Comparison of ENCODE assay signal across 8 cellular contexts in the genomic region with DNA sequence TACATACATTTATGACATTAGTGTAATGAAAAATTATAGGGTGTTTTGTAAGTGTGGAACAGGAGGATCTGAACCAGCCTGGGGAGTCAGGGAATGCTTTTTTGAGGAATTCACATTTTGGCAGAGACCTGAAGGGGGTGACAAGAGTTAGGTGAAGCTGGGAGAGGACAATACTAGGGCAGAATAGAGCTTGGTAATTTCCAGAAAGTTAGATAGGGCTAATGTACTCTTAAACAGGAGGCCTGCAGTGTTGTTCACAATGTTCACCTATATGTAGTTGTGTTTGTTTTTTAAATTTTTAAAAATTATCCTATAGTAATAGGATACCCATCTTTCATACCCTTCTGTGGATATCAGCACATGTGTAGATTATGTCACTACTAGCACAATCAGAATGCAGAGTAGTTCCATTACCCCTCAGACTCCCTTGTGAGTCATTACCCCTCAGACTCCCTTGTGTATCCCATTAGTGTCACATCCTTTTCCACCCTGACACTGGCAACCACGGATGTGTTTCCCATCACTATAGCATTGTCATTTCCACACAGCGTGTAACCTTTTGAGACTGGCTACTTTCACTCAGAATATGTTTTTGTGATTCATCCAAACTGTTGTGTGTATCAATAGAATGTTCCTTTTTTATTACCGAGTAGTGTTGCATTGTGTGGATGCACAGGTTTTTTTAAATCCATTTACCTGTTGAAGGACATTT. TPM values are rescaled to one million over a fixed set of nuclear protein-coding genes. Genes with fewer than 3 reads are reported as not detected.
DNase-seq lines count a peak whose midpoint lies in the region; ATAC-seq and TF ChIP-seq lines count a peak whose summit lies in the region.

No MANE protein-coding gene starts in this region.

- H3K4me2 ChIP-seq in SK-N-SH: peak overlapping the region; percentile 34; the same call in 1 of the 2 replicates

- 9% methylated on average over 3 of the region's 3 CpGs for whole genome bisulfite sequencing in SK-N-SH (ENCODE audit: low lambda C conversion rate)

- no peaks in the 10 kb centered on the region for H3K9me3 ChIP-seq in SK-N-SH
- H3K9me3 ChIP-seq in upper lobe of right lung: no peaks in the 10 kb centered on the region

- peaks cover 23% of the 10 kb centered on the region for H3K4me1 Mint-ChIP-seq in activated naive CD4-positive, alpha-beta T cell treated with anti-CD3 and anti-CD28 coated beads for 36 hours (ENCODE audit: low read depth)

- no peaks in the 10 kb centered on the region for H4K20me1 ChIP-seq in SK-N-SH (ENCODE audit: insufficient read depth)

- peak overlapping the region; percentile 10; the same call in 1 of the 2 replicates for H3K9ac ChIP-seq in SK-N-SH

- POLR2A ChIA-PET in SK-N-SH (lab: Yijun Ruan, JAX): no interaction called here

- no peak for TF ChIP-seq RAD21 in SK-N-SH (IDR thresholded peaks at IDR 0.05; ENCODE audit: low read length)

- H3K27ac ChIP-seq in SK-N-SH (ENCODE audit: low read depth in 2 of 2, low read length in 1 of 2) (peak overlapping the region in 1 of 2 experiments; percentile 91; a peak in 2 of 4 replicates), upper lobe of right lung (no peak overlapping the region)

- H3K4me1 ChIP-seq in SK-N-SH (ENCODE audit: control insufficient read depth in 1 of 2, insufficient read depth in 2 of 2, low read depth in 1 of 2, low read length in 1 of 2): peaks cover 7 to 30% of the 10 kb centered on the region in 2 experiments
- H3K4me1 ChIP-seq in upper lobe of right lung: no peaks in the 10 kb centered on the region

- TF ChIP-seq EP300 in SK-N-SH (IDR thresholded peaks at IDR 0.05; ENCODE audit: borderline replicate concordance in 1 of 2, low read depth in 1 of 2, low read length in 1 of 2): peak; percentile 36 to 74; a peak in 2 of 4 replicates

- H3K9me2 ChIP-seq in SK-N-SH: no peaks in the 10 kb centered on the region

- no peaks in the 10 kb centered on the region for H3K9me3 Mint-ChIP-seq in activated naive CD4-positive, alpha-beta T cell treated with anti-CD3 and anti-CD28 coated beads for 36 hours

- no peak overlapping the region for H3K27ac Mint-ChIP-seq in activated naive CD4-positive, alpha-beta T cell treated with anti-CD3 and anti-CD28 coated beads for 36 hours

- intact Hi-C loops in activated naive CD4-positive, alpha-beta T cell treated with anti-CD3 and anti-CD28 coated beads for 36 hours (cut with micrococcal nuclease): loop anchor here (1.0 to 5.0 kb wide), 7 partner anchors 43 to 1495 kb away; a partner anchor contains a TSS
- intact Hi-C loops in upper lobe of right lung (cut with DNase I) (no loop called here), Right ventricle myocardium inferior (cut with DNase I) (no loop called here)

- H3K4me3 ChIP-seq in SK-N-SH (ENCODE audit: low read depth in 2 of 2, low read length in 1 of 2): no peak overlapping the region
- H3K4me3 ChIP-seq in upper lobe of right lung: no peak overlapping the region

- no peak overlapping the region for H3K4me3 Mint-ChIP-seq in activated naive CD4-positive, alpha-beta T cell treated with anti-CD3 and anti-CD28 coated beads for 36 hours

- no peaks in the 10 kb centered on the region for H3K27me3 ChIP-seq in SK-N-SH (ENCODE audit: insufficient read depth)
- no peaks in the 10 kb centered on the region for H3K27me3 ChIP-seq in upper lobe of right lung

- CTCF ChIA-PET in activated naive CD4-positive, alpha-beta T cell treated with anti-CD3 and anti-CD28 coated beads for 36 hours (lab: Charles Lee): no interaction called here
- CTCF ChIA-PET in SK-N-SH (lab: Yijun Ruan, JAX): no interaction called here

- no peaks in the 10 kb centered on the region for H3K27me3 Mint-ChIP-seq in activated naive CD4-positive, alpha-beta T cell treated with anti-CD3 and anti-CD28 coated beads for 36 hours (ENCODE audit: low read depth)

- peaks cover 14% of the 10 kb centered on the region for H3F3A ChIP-seq in SK-N-SH (replicated peaks; ENCODE audit: insufficient read depth)

- ATAC-seq in upper lobe of right lung: peak; percentile 52
- ATAC-seq in GM18867 (IDR thresholded peaks at IDR 0.05; ENCODE audit: unreplicated experiment): no peak
- no peak for ATAC-seq in HG02623 (IDR thresholded peaks at IDR 0.05; ENCODE audit: unreplicated experiment)
- no peak for ATAC-seq in Right ventricle myocardium inferior

- H3K36me3 ChIP-seq in SK-N-SH (replicated peaks in 1 of 2; ENCODE audit: control insufficient read depth in 1 of 2, insufficient read depth in 2 of 2, low read length in 1 of 2): peaks cover 0 to 4% of the 10 kb centered on the region in 2 experiments
- no peaks in the 10 kb centered on the region for H3K36me3 ChIP-seq in upper lobe of right lung

- peak; percentile 77 for DNase-seq in activated naive CD4-positive, alpha-beta T cell treated with anti-CD3 and anti-CD28 coated beads for 36 hours
- DNase-seq in activated naive CD4-positive, alpha-beta T cell treated with Interleukin-2 at 50 U/mL for 16 hours: no peak
- DNase-seq in SK-N-SH (peak; percentile 23), glomerular endothelial cell (ENCODE audit: extremely low read depth, low read depth, low spot score) (peak; percentile 98), upper lobe of right lung (no peak), Right ventricle myocardium inferior (ENCODE audit: missing footprints) (no peak)

- no peak for TF ChIP-seq CTCF in SK-N-SH (IDR thresholded peaks at IDR 0.05)
- TF ChIP-seq CTCF in upper lobe of right lung (IDR thresholded peaks at IDR 0.05): no peak

- H3K36me3 Mint-ChIP-seq in activated naive CD4-positive, alpha-beta T cell treated with anti-CD3 and anti-CD28 coated beads for 36 hours (ENCODE audit: low read depth): peaks cover 5% of the 10 kb centered on the region

- no peak overlapping the region for H2AFZ ChIP-seq in SK-N-SH (ENCODE audit: low read depth)

- H3K79me2 ChIP-seq in SK-N-SH (ENCODE audit: insufficient read depth): no peaks in the 10 kb centered on the region; the same call in 1 of the 2 replicates

TF ChIP-seq in SK-N-SH, 30 proteins besides CTCF, POLR2A, EP300 and RAD21 (continues in another document):
- TF ChIP-seq POLR2AphosphoS5 (IDR thresholded peaks at IDR 0.05; ENCODE audit: low read depth, low read length) (peak; percentile 71; the same call in 1 of the 2 replicates), JUND (IDR thresholded peaks at IDR 0.05) (peak; percentile 95), EZH2phosphoT487 (IDR thresholded peaks at IDR 0.05; ENCODE audit: borderline replicate concordance, low read depth) (no peak), ELF1 (IDR thresholded peaks at IDR 0.05) (no peak), RCOR1 (IDR thresholded peaks at IDR 0.05; ENCODE audit: low read length) (no peak), CHD2 (IDR thresholded peaks at IDR 0.05; ENCODE audit: low read length, partially characterized antibody) (no peak), SIN3A (IDR thresholded peaks at IDR 0.05; ENCODE audit: borderline replicate concordance, low read depth, low read length) (peak; percentile 63; the same call in 1 of the 2 replicates), RXRA (IDR thresholded peaks at IDR 0.05; ENCODE audit: borderline replicate concordance, low read depth) (peak; percentile 59; the same call in 1 of the 2 replicates), GATA2 (CRISPR knock-in tag; IDR thresholded peaks at IDR 0.05) (no peak), RFX5 (IDR thresholded peaks at IDR 0.05; ENCODE audit: low read length) (no peak), NFIC (IDR thresholded peaks at IDR 0.05; ENCODE audit: borderline replicate concordance) (peak; percentile 75), MEF2A (IDR thresholded peaks at IDR 0.05; ENCODE audit: borderline replicate concordance, low read depth) (no peak), YY1 (IDR thresholded peaks at IDR 0.05; ENCODE audit: low read depth) (no peak)
- TF ChIP-seq, protein P1, sequence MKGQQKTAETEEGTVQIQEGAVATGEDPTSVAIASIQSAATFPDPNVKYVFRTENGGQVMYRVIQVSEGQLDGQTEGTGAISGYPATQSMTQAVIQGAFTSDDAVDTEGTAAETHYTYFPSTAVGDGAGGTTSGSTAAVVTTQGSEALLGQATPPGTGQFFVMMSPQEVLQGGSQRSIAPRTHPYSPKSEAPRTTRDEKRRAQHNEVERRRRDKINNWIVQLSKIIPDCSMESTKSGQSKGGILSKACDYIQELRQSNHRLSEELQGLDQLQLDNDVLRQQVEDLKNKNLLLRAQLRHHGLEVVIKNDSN (IDR thresholded peaks at IDR 0.05; ENCODE audit: borderline replicate concordance, low read depth): no peak
- TF ChIP-seq, protein P2, sequence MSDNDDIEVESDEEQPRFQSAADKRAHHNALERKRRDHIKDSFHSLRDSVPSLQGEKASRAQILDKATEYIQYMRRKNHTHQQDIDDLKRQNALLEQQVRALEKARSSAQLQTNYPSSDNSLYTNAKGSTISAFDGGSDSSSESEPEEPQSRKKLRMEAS (IDR thresholded peaks at IDR 0.05; ENCODE audit: low read depth): peak; percentile 65
- TF ChIP-seq, protein P3, sequence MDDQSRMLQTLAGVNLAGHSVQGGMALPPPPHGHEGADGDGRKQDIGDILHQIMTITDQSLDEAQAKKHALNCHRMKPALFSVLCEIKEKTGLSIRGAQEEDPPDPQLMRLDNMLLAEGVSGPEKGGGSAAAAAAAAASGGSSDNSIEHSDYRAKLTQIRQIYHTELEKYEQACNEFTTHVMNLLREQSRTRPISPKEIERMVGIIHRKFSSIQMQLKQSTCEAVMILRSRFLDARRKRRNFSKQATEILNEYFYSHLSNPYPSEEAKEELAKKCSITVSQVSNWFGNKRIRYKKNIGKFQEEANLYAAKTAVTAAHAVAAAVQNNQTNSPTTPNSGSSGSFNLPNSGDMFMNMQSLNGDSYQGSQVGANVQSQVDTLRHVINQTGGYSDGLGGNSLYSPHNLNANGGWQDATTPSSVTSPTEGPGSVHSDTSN (IDR thresholded peaks at IDR 0.05): peak; percentile 90

RNA-seq across cellular contexts. Expression of a gene that starts 43.1 kb away (rescaled TPM):
- total RNA-seq in activated naive CD4-positive, alpha-beta T cell treated with anti-CD3 and anti-CD28 coated beads for 36 hours: 1 to 10 TPM; 6.8 to 8.1 TPM
- 6.8 and 7.3 TPM in 2 replicates for polyA plus RNA-seq in SK-N-SH (2012; rRNA removed)
- 8.7 and 9.8 TPM in 2 replicates for polyA plus RNA-seq in SK-N-SH (2012; cell fraction: cytosol; rRNA removed)
- polyA plus RNA-seq in SK-N-SH (2012; cell fraction: nucleus; rRNA removed): 8.0 and 11.3 TPM in 2 replicates
- total RNA-seq in glomerular endothelial cell (17.2 and 24.4 TPM in 2 replicates), upper lobe of right lung (34.7 TPM), Right ventricle myocardium inferior (64.0 TPM)

Comparison
In these comparisons a context has a peak if more than half of its experiments do, and no peak if none do; other contexts are left out.
1. DNase-seq: peak in activated naive CD4-positive, alpha-beta T cell treated with anti-CD3 and anti-CD28 coated beads for 36 hours (single experiment), SK-N-SH (single experiment) and glomerular endothelial cell (single experiment); none in activated naive CD4-positive, alpha-beta T cell treated with Interleukin-2 at 50 U/mL for 16 hours (single experiment), upper lobe of right lung (single experiment) and Right ventricle myocardium inferior (single experiment).